In genomic region chr3:94028093-94028837, GRCh38 we compare ENCODE assay signal across 17 cellular contexts. TPM values are rescaled to one million over a fixed set of nuclear protein-coding genes. Genes with fewer than 3 reads are reported as not detected.
A peak's percentile ranks its signal among the peaks of the same experiment; 100 is the strongest.
DNase-seq lines count a peak whose midpoint lies in the region; ATAC-seq and TF ChIP-seq lines count a peak whose summit lies in the region.
"Had no signal": no experiment of that assay in that cellular context is flagged by ENCODE, and none has a peak within 500 bp of the region (broad histone marks: within the 10 kb centered on the region; RNA-seq: fewer than 3 reads in every experiment).

Gene STX19 (minus strand): TSS chr3:94028597. CDS start chr3:94015269, 13,328 bp downstream.

- TF ChIP-seq CTCF in heart left ventricle (IDR thresholded peaks at IDR 0.05) = no peak
- TF ChIP-seq CTCF in RWPE2 (IDR thresholded peaks at IDR 0.05; ENCODE audit: poor library complexity, severe bottlenecking) = no peak
- TF ChIP-seq CTCF in lower lobe of right lung (IDR thresholded peaks at IDR 0.05) = no peak

- TF ChIP-seq POLR2A in heart left ventricle (IDR thresholded peaks at IDR 0.05) = no peak

- H3K27me3 ChIP-seq in right cardiac atrium (ENCODE audit: control insufficient read depth, insufficient read depth) (no peaks in the 10 kb centered on the region), heart left ventricle (no peaks in the 10 kb centered on the region), RWPE2 (ENCODE audit: insufficient read depth, poor library complexity, severe bottlenecking) (no peaks in the 10 kb centered on the region), lower lobe of right lung (ENCODE audit: low read depth) (no peaks in the 10 kb centered on the region)
- no peaks in the 10 kb centered on the region for H3K27me3 ChIP-seq in CD8-positive, alpha-beta memory T cell (ENCODE audit: insufficient read depth, low read length, poor library complexity, severe bottlenecking)
- H3K27me3 ChIP-seq: spleen had no signal

- H3K36me3 ChIP-seq in heart left ventricle (no peaks in the 10 kb centered on the region), RWPE2 (ENCODE audit: low read depth) (peaks cover 9% of the 10 kb centered on the region), lower lobe of right lung (no peaks in the 10 kb centered on the region)
- no peaks in the 10 kb centered on the region for H3K36me3 ChIP-seq in CD8-positive, alpha-beta memory T cell (ENCODE audit: insufficient read depth, low read length)
- H3K36me3 ChIP-seq: spleen had no signal

- no peak for DNase-seq in right cardiac atrium
- no peak for DNase-seq in heart left ventricle
- DNase-seq in RWPE2 (ENCODE audit: low spot score) = no peak
- no peak for DNase-seq in lower lobe of right lung
- no peak for DNase-seq in activated gamma-delta T cell treated with Interleukin-2 at 50 U/mL for 16 hours
- DNase-seq in T-cell = no peak
- DNase-seq in activated T-helper 1 cell treated with anti-CD3 and anti-CD28 coated beads, Interleukin-12 subunit alpha, Interleukin-12 subunit beta, Interleukin-2, Interleukin-4 antibody, amounts not matched to agents 30 ng/mL and 10 ng/mL and 1 ng/mL, durations not matched to agents 14 hours and 24 hours and 36 hours (ENCODE audit: low spot score) = no peak
- DNase-seq in CD8-positive, alpha-beta memory T cell = no peak
- DNase-seq: DND-41, H7, natural killer cell, NCI-H2171 treated with DMSO at 0.1 percent for 48 hours, spleen had no signal

- H3K27ac Mint-ChIP-seq in T-cell = no peak within 1 kb of the TSS
- H3K27ac Mint-ChIP-seq in activated T-helper 1 cell treated with anti-CD3 and anti-CD28 coated beads, Interleukin-12 subunit alpha, Interleukin-12 subunit beta, Interleukin-2, Interleukin-4 antibody, amounts not matched to agents 30 ng/mL and 10 ng/mL and 1 ng/mL, durations not matched to agents 14 hours and 24 hours and 36 hours = no peak within 1 kb of the TSS
- H3K27ac Mint-ChIP-seq in CD8-positive, alpha-beta memory T cell = no peak within 1 kb of the TSS
- H3K27ac Mint-ChIP-seq: activated naive CD8-positive, alpha-beta T cell; natural killer cell had no signal

- H3K9me3 ChIP-seq in right cardiac atrium (ENCODE audit: control insufficient read depth, low read length) (no peaks in the 10 kb centered on the region), heart left ventricle (no peaks in the 10 kb centered on the region), RWPE2 (ENCODE audit: severe bottlenecking) (no peaks in the 10 kb centered on the region), lower lobe of right lung (no peaks in the 10 kb centered on the region)
- no peaks in the 10 kb centered on the region for H3K9me3 ChIP-seq in CD8-positive, alpha-beta memory T cell (ENCODE audit: low read length)
- H3K9me3 ChIP-seq: spleen had no signal

- WGBS in right cardiac atrium = 59% methylated on average over 8 of the region's 8 CpGs
- 44 to 52% (median 49%) methylated on average over 8 of the region's 8 CpGs for WGBS in heart left ventricle, 4 donors

- no peak within 1 kb of the TSS for H3K27ac ChIP-seq in right cardiac atrium (ENCODE audit: low read length)
- H3K27ac ChIP-seq in heart left ventricle = no peak within 1 kb of the TSS
- no peak within 1 kb of the TSS for H3K27ac ChIP-seq in RWPE2 (ENCODE audit: poor library complexity, severe bottlenecking)
- H3K27ac ChIP-seq in lower lobe of right lung = peak within 1 kb of the TSS; percentile 32
- H3K27ac ChIP-seq in CD8-positive, alpha-beta memory T cell (ENCODE audit: low read depth, low read length) = no peak within 1 kb of the TSS
- H3K27ac ChIP-seq: spleen had no signal

- H3K4me1 ChIP-seq in right cardiac atrium (ENCODE audit: control insufficient read depth, insufficient read depth, low read length) (no peaks in the 10 kb centered on the region), heart left ventricle (peaks cover 0 to 14% (median 0%) of the 10 kb centered on the region in 12 donors), RWPE2 (ENCODE audit: insufficient read depth, poor library complexity, severe bottlenecking) (peaks cover 13% of the 10 kb centered on the region), lower lobe of right lung (no peaks in the 10 kb centered on the region)
- H3K4me1 ChIP-seq in CD8-positive, alpha-beta memory T cell (ENCODE audit: insufficient read depth, low read length) = no peaks in the 10 kb centered on the region
- H3K4me1 ChIP-seq: spleen had no signal

- CTCF ChIA-PET in T-cell (lab: Charles Lee) = interaction anchor here in 1 of 2 donors (0.9 to 1.1 kb wide), 2 partner anchors 10 to 41 kb away, joined by 4 to 5 read pairs; no protein-coding TSS in a partner anchor
- CTCF ChIA-PET in CD8-positive, alpha-beta memory T cell (lab: Charles Lee) = interaction anchor here (1.8 kb wide), 1 partner anchor 41 kb away, joined by 4 read pairs; no protein-coding TSS in a partner anchor

- H3K27me3 Mint-ChIP-seq in T-cell = no peaks in the 10 kb centered on the region
- no peaks in the 10 kb centered on the region for H3K27me3 Mint-ChIP-seq in activated T-helper 1 cell treated with anti-CD3 and anti-CD28 coated beads, Interleukin-12 subunit alpha, Interleukin-12 subunit beta, Interleukin-2, Interleukin-4 antibody, amounts not matched to agents 30 ng/mL and 10 ng/mL and 1 ng/mL, durations not matched to agents 14 hours and 24 hours and 36 hours (ENCODE audit: insufficient read depth)
- no peaks in the 10 kb centered on the region for H3K27me3 Mint-ChIP-seq in CD8-positive, alpha-beta memory T cell
- H3K27me3 Mint-ChIP-seq: activated naive CD8-positive, alpha-beta T cell had no signal

- no peaks in the 10 kb centered on the region for H3K9me3 Mint-ChIP-seq in T-cell
- H3K9me3 Mint-ChIP-seq in activated T-helper 1 cell treated with anti-CD3 and anti-CD28 coated beads, Interleukin-12 subunit alpha, Interleukin-12 subunit beta, Interleukin-2, Interleukin-4 antibody, amounts not matched to agents 30 ng/mL and 10 ng/mL and 1 ng/mL, durations not matched to agents 14 hours and 24 hours and 36 hours = no peaks in the 10 kb centered on the region
- no peaks in the 10 kb centered on the region for H3K9me3 Mint-ChIP-seq in CD8-positive, alpha-beta memory T cell
- H3K9me3 Mint-ChIP-seq: natural killer cell had no signal

- no peaks in the 10 kb centered on the region for H3K4me1 Mint-ChIP-seq in T-cell
- no peaks in the 10 kb centered on the region for H3K4me1 Mint-ChIP-seq in activated T-helper 1 cell treated with anti-CD3 and anti-CD28 coated beads, Interleukin-12 subunit alpha, Interleukin-12 subunit beta, Interleukin-2, Interleukin-4 antibody, amounts not matched to agents 30 ng/mL and 10 ng/mL and 1 ng/mL, durations not matched to agents 14 hours and 24 hours and 36 hours (ENCODE audit: low read depth)
- H3K4me1 Mint-ChIP-seq in CD8-positive, alpha-beta memory T cell = no peaks in the 10 kb centered on the region
- H3K4me1 Mint-ChIP-seq: natural killer cell had no signal

- H3K4me3 Mint-ChIP-seq in T-cell = no peak within 1 kb of the TSS
- H3K4me3 Mint-ChIP-seq in activated T-helper 1 cell treated with anti-CD3 and anti-CD28 coated beads, Interleukin-12 subunit alpha, Interleukin-12 subunit beta, Interleukin-2, Interleukin-4 antibody, amounts not matched to agents 30 ng/mL and 10 ng/mL and 1 ng/mL, durations not matched to agents 14 hours and 24 hours and 36 hours = no peak within 1 kb of the TSS
- no peak within 1 kb of the TSS for H3K4me3 Mint-ChIP-seq in CD8-positive, alpha-beta memory T cell
- H3K4me3 Mint-ChIP-seq: activated naive CD8-positive, alpha-beta T cell; natural killer cell had no signal

- ATAC-seq in right cardiac atrium = no peak
- ATAC-seq in heart left ventricle = no peak
- ATAC-seq in RWPE2 (ENCODE audit: low read depth) = 0 out of 3 replicates have a peak, but pooled peaks have one; percentile 53
- ATAC-seq in lower lobe of right lung = peak; percentile 64 to 92
- no peak for ATAC-seq in T-cell (replicated peaks in 1 of 4)
- ATAC-seq: natural killer cell had no signal

- H3K4me3 ChIP-seq in right cardiac atrium (ENCODE audit: low read length) (peak within 1 kb of the TSS; percentile 29), heart left ventricle (peak within 1 kb of the TSS in 6 of 12 donors; percentile 13 to 40 (median 24)), RWPE2 (ENCODE audit: severe bottlenecking) (no peak within 1 kb of the TSS), lower lobe of right lung (peak within 1 kb of the TSS; percentile 44)
- no peak within 1 kb of the TSS for H3K4me3 ChIP-seq in CD8-positive, alpha-beta memory T cell (ENCODE audit: low read length)

- peaks cover 6% of the 10 kb centered on the region for H3K36me3 Mint-ChIP-seq in T-cell
- H3K36me3 Mint-ChIP-seq in activated T-helper 1 cell treated with anti-CD3 and anti-CD28 coated beads, Interleukin-12 subunit alpha, Interleukin-12 subunit beta, Interleukin-2, Interleukin-4 antibody, amounts not matched to agents 30 ng/mL and 10 ng/mL and 1 ng/mL, durations not matched to agents 14 hours and 24 hours and 36 hours (ENCODE audit: low read depth) = no peaks in the 10 kb centered on the region
- peaks cover 0 to 7% (median 1%) of the 10 kb centered on the region in 3 donors for H3K36me3 Mint-ChIP-seq in CD8-positive, alpha-beta memory T cell
- H3K36me3 Mint-ChIP-seq: natural killer cell had no signal

- intact Hi-C loops in right cardiac atrium (cut with DNase I) (no loop called here), heart left ventricle (cut with DNase I) (loop anchor here in 1 of 10 donors (5.0 kb wide), 1 partner anchor 34 kb away; the partner anchor contains the start of genes DHFR2 and NSUN3), lower lobe of right lung (cut with DNase I) (no loop called here)
- intact Hi-C loops in activated T-helper 1 cell treated with anti-CD3 and anti-CD28 coated beads, Interleukin-12 subunit alpha, Interleukin-12 subunit beta, Interleukin-2, Interleukin-4 antibody, amounts not matched to agents 30 ng/mL and 10 ng/mL and 1 ng/mL, durations not matched to agents 14 hours and 24 hours and 36 hours (cut with micrococcal nuclease) = no loop called here

- POLR2A ChIA-PET in T-cell (lab: Charles Lee) = no interaction called here
- POLR2A ChIA-PET in CD8-positive, alpha-beta memory T cell (lab: Charles Lee) = no interaction called here

RNA-seq across cellular contexts. Expression of gene STX19, which starts in this region (rescaled TPM):
- under 1 TPM in 1 of 4 donors, not detected in 3; 0.28 TPM for total RNA-seq in right cardiac atrium
- polyA plus RNA-seq in right cardiac atrium = not detected
- total RNA-seq in heart left ventricle = under 1 TPM in 1 of 9 donors, not detected in 8; 0.25 TPM
- not detected for polyA plus RNA-seq in heart left ventricle
- total RNA-seq in lower lobe of right lung = 3.8 TPM
- not detected for total RNA-seq in T-cell
- total RNA-seq in activated T-helper 1 cell treated with anti-CD3 and anti-CD28 coated beads, Interleukin-12 subunit alpha, Interleukin-12 subunit beta, Interleukin-2, Interleukin-4 antibody, amounts not matched to agents 30 ng/mL and 10 ng/mL and 1 ng/mL, durations not matched to agents 14 hours and 24 hours and 36 hours = not detected in 2 replicates
- total RNA-seq in CD8-positive, alpha-beta memory T cell = not detected
- polyA plus RNA-seq in CD8-positive, alpha-beta memory T cell = not detected
- total RNA-seq: chondrocyte; H7; natural killer cell; T-helper 2 cell treated with Interferon-gamma antibody and Interleukin-4, amounts not matched to agents 100 ng/mL and 5 ng/mL, for 36 hours had no signal
- polyA plus RNA-seq: AG04450 had no signal

Comparison
In these comparisons a context has a peak if more than half of its experiments do, and no peak if none do; other contexts are left out.
1. ATAC-seq: peak in RWPE2 (single experiment) and lower lobe of right lung (2 of 2); none in right cardiac atrium (0 of 2), heart left ventricle (0 of 4) and T-cell (0 of 4).
2. H3K4me3 ChIP-seq: peak in right cardiac atrium (single experiment) and lower lobe of right lung (single experiment); none in RWPE2 (single experiment) and CD8-positive, alpha-beta memory T cell (single experiment).